1 cellular context compared by ENCODE assay signal in genomic region chr7:100425347-100425746, GRCh38.
A peak's percentile ranks its signal among the peaks of the same experiment; 100 is the strongest.
TF ChIP-seq lines count a peak whose summit lies in the region.

No MANE protein-coding gene starts in this region.

TF ChIP-seq in HepG2, 621 proteins besides CTCF, POLR2A, EP300 and RAD21:
- TF ChIP-seq NR2F6 (IDR thresholded peaks at IDR 0.05), result no peak
- no peak for TF ChIP-seq NR2F6 (CRISPR knock-in tag; IDR thresholded peaks at IDR 0.05)
- no peak for TF ChIP-seq ETS1 (CRISPR knock-in tag; IDR thresholded peaks at IDR 0.05)
- TF ChIP-seq EZH2 (conservative IDR thresholded peaks at IDR 0.05; ENCODE audit: low read depth, low read length), result no peak
- 0 out of 2 replicates have a peak, but pooled peaks have one; percentile 11 for TF ChIP-seq MAFF (IDR thresholded peaks at IDR 0.05; ENCODE audit: low read depth, low read length)
- peak in 1 of 2 experiments; percentile 45; a peak in 2 of 4 replicates for TF ChIP-seq MAFK (conservative IDR thresholded peaks at IDR 0.05 in 1 of 2, IDR thresholded peaks at IDR 0.05 in 1 of 2; ENCODE audit: low read length in 2 of 2)
